In genomic region chr14:43039881-43040280, GRCh38 we compare ENCODE assay signal across 31 cellular contexts.
"Had no signal": no experiment of that assay in that cellular context is flagged by ENCODE, and none has a peak within 500 bp of the region (broad histone marks: within the 10 kb centered on the region; RNA-seq: fewer than 3 reads in every experiment).

No MANE protein-coding gene starts in this region.

- H3K9ac ChIP-seq: SK-N-SH had no signal

- H3K27me3 ChIP-seq: SJCRH30 had no signal

- H3K4me3 ChIP-seq: PC-9, SJCRH30 had no signal

- H3K9me2 ChIP-seq: SK-N-SH had no signal

- H3K27ac ChIP-seq: PC-9, RWPE1, SJCRH30 had no signal

- DNase-seq: MM.1S, MV-4-11, NCI-H1092, NCI-H1105, NCI-H1436, NCI-H146, NCI-H1694, NCI-H187, NCI-H1930, NCI-H2029 treated with DMSO at 0.1 percent for 48 hours, NCI-H2081 treated with DMSO at 0.1 percent for 48 hours, NCI-H2107, NCI-H2171, NCI-H226, NCI-H446 treated with DMSO at 0.1 percent for 48 hours, NCI-H510A, NCI-H524, NCI-H526, NCI-H69, NCI-H748 treated with DMSO at 0.1 percent for 48 hours, NCI-H82, PC-9, SHP77, SIG-M5, SJCRH30, SK-N-SH, T-cell had no signal

- H2AFZ ChIP-seq: PC-9 had no signal

- H3K36me3 ChIP-seq: SJCRH30 had no signal

- H3K4me2 ChIP-seq: PC-9, SK-N-SH had no signal

- ATAC-seq: Panc1, Right ventricle myocardium inferior, T-cell had no signal

- H3K9me3 ChIP-seq: SJCRH30, SK-N-SH had no signal

- FAIRE-seq: RCC 7860 had no signal
